In the genomic region with DNA sequence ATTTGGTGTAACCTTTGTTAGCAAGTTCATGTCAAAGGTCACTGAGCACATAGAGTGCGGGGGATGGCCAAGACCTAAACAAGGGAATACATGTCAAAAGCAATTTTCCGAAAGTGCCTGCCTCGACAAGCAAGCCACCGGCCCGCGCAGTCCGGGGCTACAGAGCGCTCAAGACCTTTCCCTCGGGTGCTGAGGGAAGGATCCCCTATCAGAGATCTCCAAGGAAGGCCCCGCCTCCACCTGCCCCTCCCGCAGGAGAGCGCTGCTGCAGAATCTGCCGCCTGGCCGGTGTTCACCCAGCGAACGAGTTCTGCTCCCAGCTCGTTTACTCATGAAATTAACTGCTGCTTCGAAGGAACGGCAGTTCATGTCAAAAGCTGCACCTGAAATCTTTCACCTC, we compare ENCODE assay signal across 16 cellular contexts.
DNase-seq lines count a peak whose midpoint lies in the region; ATAC-seq, FAIRE-seq and TF ChIP-seq lines count a peak whose summit lies in the region.
"Had no signal": no experiment of that assay in that cellular context is flagged by ENCODE, and none has a peak within 500 bp of the region (broad histone marks: within the 10 kb centered on the region; RNA-seq: fewer than 3 reads in every experiment).

No MANE protein-coding gene starts in this region.

- CTCF ChIA-PET in HEK293 (lab: Yijun Ruan, JAX): interaction anchor here (0.6 to 1.4 kb wide), 3 partner anchors 18 to 39 kb away, joined by 3 to 6 read pairs (median 3); no protein-coding TSS in a partner anchor
- CTCF ChIA-PET in K562 (lab: Yijun Ruan, JAX; ENCODE audit: low intra/inter-chr PET ratio): no interaction called here

- TF ChIP-seq CTCF in HEK293 (tag by site-specific recombination; IDR thresholded peaks at IDR 0.05) (no peak), K562 (IDR thresholded peaks at IDR 0.05 in 2 of 3, conservative IDR thresholded peaks at IDR 0.05 in 1 of 3; ENCODE audit: insufficient read depth in 2 of 3, low read depth in 1 of 3, low read length in 3 of 3) (no peak)

- intact Hi-C loops in K562 (cut with micrococcal nuclease): no loop called here

- H3K4me1 ChIP-seq in BLaER1 treated with 17β-estradiol and CSF1 and Interleukin-3, amounts not matched to agents 10 nM and 100 nM: peaks cover 0 to 23% (median 19%) of the 10 kb centered on the region in 10 experiments; a peak in 14 of 20 replicates
- H3K4me1 ChIP-seq in HEK293 (ENCODE audit: control insufficient read depth, insufficient read depth, low read length): peaks cover 3% of the 10 kb centered on the region; the same call in 1 of the 2 replicates
- peaks cover 0 to 4% of the 10 kb centered on the region in 2 experiments; a peak in 2 of 5 replicates for H3K4me1 ChIP-seq in K562 (replicated peaks in 1 of 2; ENCODE audit: control insufficient read depth in 2 of 2, insufficient read depth in 2 of 2, low read length in 2 of 2)
- H3K4me1 ChIP-seq: psoas muscle had no signal

- TF ChIP-seq EP300 in K562 (IDR thresholded peaks at IDR 0.05; ENCODE audit: low read length): no peak

- POLR2A ChIA-PET in HEK293 (lab: Yijun Ruan, JAX) (no interaction called here), K562 (lab: Yijun Ruan, JAX) (interaction anchor here (1.1 kb wide), 1 partner anchor 89 kb away, joined by 3 read pairs; no protein-coding TSS in a partner anchor)

- TF ChIP-seq RAD21 in K562 (CRISPR knock-in tag; conservative IDR thresholded peaks at IDR 0.05 in 1 of 2, IDR thresholded peaks at IDR 0.05 in 1 of 2): no peak

- H2AFZ ChIP-seq in K562 (ENCODE audit: low read depth, low read length): no peak overlapping the region
- H2AFZ ChIP-seq: PC-9 had no signal

- 6% methylated on average over 18 of the region's 19 CpGs for WGBS in K562 (ENCODE audit: insufficient coverage, low coverage, missing lambda C conversion rate)

- in situ Hi-C loops in K562 (cut with MboI): no loop called here

- no peak overlapping the region for H3K9ac ChIP-seq in BLaER1 treated with 17β-estradiol and CSF1 and Interleukin-3, amounts not matched to agents 10 nM and 100 nM
- H3K9ac ChIP-seq in K562 (ENCODE audit: insufficient read depth in 1 of 2, low read depth in 2 of 2, low read length in 2 of 2): no peak overlapping the region

- H3K4me3 ChIP-seq in BLaER1 treated with 17β-estradiol and CSF1 and Interleukin-3, amounts not matched to agents 10 nM and 100 nM: no peak overlapping the region
- H3K4me3 ChIP-seq in HEK293 (ENCODE audit: low read depth, low read length): no peak overlapping the region
- no peak overlapping the region for H3K4me3 ChIP-seq in K562
- H3K4me3 ChIP-seq: PC-9, psoas muscle had no signal

- no TSS peak for BruUV-seq in K562 (replicated peaks; lab: Mats Ljungman, UMichigan)

- no peaks in the 10 kb centered on the region for H3K79me2 ChIP-seq in K562 (ENCODE audit: control insufficient read depth, insufficient read depth, low read length)

- no peaks in the 10 kb centered on the region for H3K36me3 ChIP-seq in BLaER1 treated with 17β-estradiol and CSF1 and Interleukin-3, amounts not matched to agents 10 nM and 100 nM
- H3K36me3 ChIP-seq in HEK293 (ENCODE audit: control insufficient read depth in 2 of 2, insufficient read depth in 1 of 2, low read length in 2 of 2) (no peaks in the 10 kb centered on the region), K562 (ENCODE audit: control insufficient read depth, insufficient read depth, low read length) (no peaks in the 10 kb centered on the region)

- no peak overlapping the region for H3K27ac ChIP-seq in BLaER1 treated with 17β-estradiol and CSF1 and Interleukin-3, amounts not matched to agents 10 nM and 100 nM
- H3K27ac ChIP-seq in HEK293 (ENCODE audit: extremely low read depth, low read depth, low read length): no peak overlapping the region
- no peak overlapping the region for H3K27ac ChIP-seq in K562 (ENCODE audit: extremely low read depth, low read depth, low read length)
- H3K27ac ChIP-seq: PC-9, psoas muscle had no signal

- peak; percentile 82 for ATAC-seq in K562
- ATAC-seq: psoas muscle had no signal

- no peaks in the 10 kb centered on the region for H3K9me1 ChIP-seq in K562 (ENCODE audit: control insufficient read depth, insufficient read depth, low read length)

- peak overlapping the region in 9 of 11 experiments; percentile 17 to 55 (median 35); a peak in 11 of 22 replicates for H3K4me2 ChIP-seq in BLaER1 treated with 17β-estradiol and CSF1 and Interleukin-3, amounts not matched to agents 10 nM and 100 nM
- no peak overlapping the region for H3K4me2 ChIP-seq in K562 (ENCODE audit: insufficient read depth, low read length)
- H3K4me2 ChIP-seq: PC-9 had no signal

- no peak for TF ChIP-seq POLR2A in K562 (conservative IDR thresholded peaks at IDR 0.05)

- no peaks in the 10 kb centered on the region for H3K9me3 ChIP-seq in BLaER1 treated with 17β-estradiol and CSF1 and Interleukin-3, amounts not matched to agents 10 nM and 100 nM (replicated peaks in 1 of 11)
- H3K9me3 ChIP-seq in HEK293 (ENCODE audit: control insufficient read depth, insufficient read depth, low read depth, low read length) (no peaks in the 10 kb centered on the region), K562 (replicated peaks; ENCODE audit: control insufficient read depth, insufficient read depth, low read depth, low read length) (no peaks in the 10 kb centered on the region)
- H3K9me3 ChIP-seq: psoas muscle had no signal

- H3K27me3 ChIP-seq in BLaER1 treated with 17β-estradiol and CSF1 and Interleukin-3, amounts not matched to agents 10 nM and 100 nM: peaks cover 17 to 32% (median 28%) of the 10 kb centered on the region in 11 experiments
- peaks cover 12 to 28% of the 10 kb centered on the region in 2 experiments for H3K27me3 ChIP-seq in K562 (ENCODE audit: control insufficient read depth in 2 of 2, insufficient read depth in 2 of 2, low read length in 2 of 2)

- FAIRE-seq in K562 (lab: Jason Lieb, UNC): no peak
- FAIRE-seq: colon, GM12892 had no signal

- no peaks in the 10 kb centered on the region for H4K20me1 ChIP-seq in BLaER1 treated with 17β-estradiol and CSF1 and Interleukin-3, amounts not matched to agents 10 nM and 100 nM
- H4K20me1 ChIP-seq in K562 (replicated peaks; ENCODE audit: control insufficient read depth, insufficient read depth, low read length): no peaks in the 10 kb centered on the region; the same call in 1 of the 2 replicates

- peak; percentile 15 to 54 (median 38) for DNase-seq in K562 (ENCODE audit: extremely low read depth in 1 of 4, low spot score in 3 of 4)
- peak; percentile 78 for DNase-seq in left kidney (ENCODE audit: low read depth, low spot score)
- no peak for DNase-seq in LoVo (ENCODE audit: low spot score)
- DNase-seq in hippocampal formation (lab: John Stamatoyannopoulos, UW): no peak
- no peak for DNase-seq in GDM1 (lab: John Stamatoyannopoulos, UW)
- DNase-seq in stimulated activated CD4-positive, alpha-beta T cell treated with anti-CD3 and anti-CD28 coated beads, Interleukin-2, amount 100 ng/mL, for 48 hours: no peak
- DNase-seq: activated CD4-positive, CD25-positive, alpha-beta regulatory T cell treated with anti-CD3 and anti-CD28 coated beads, Interleukin-2, amount 50 U/mL, for 72 hours; NCI-H2171; psoas muscle; stimulated activated CD4-positive, alpha-beta T cell treated with anti-CD3 and anti-CD28 coated beads, Interleukin-1b, Interleukin-23, amount 100 ng/mL, for 48 hours; T-helper 1 cell had no signal

TF ChIP-seq in HEK293, 187 proteins besides CTCF, POLR2A, EP300 and RAD21 (continues in another document):
- TF ChIP-seq ZBTB17 (tag by site-specific recombination; IDR thresholded peaks at IDR 0.05): peak; percentile 84
- no peak for TF ChIP-seq ZFP41 (tag by site-specific recombination; IDR thresholded peaks at IDR 0.05; ENCODE audit: borderline replicate concordance)
- TF ChIP-seq ZNF596 (tag by site-specific recombination; IDR thresholded peaks at IDR 0.05): peak; percentile 17; the same call in 1 of the 2 replicates
- TF ChIP-seq, protein P1, sequence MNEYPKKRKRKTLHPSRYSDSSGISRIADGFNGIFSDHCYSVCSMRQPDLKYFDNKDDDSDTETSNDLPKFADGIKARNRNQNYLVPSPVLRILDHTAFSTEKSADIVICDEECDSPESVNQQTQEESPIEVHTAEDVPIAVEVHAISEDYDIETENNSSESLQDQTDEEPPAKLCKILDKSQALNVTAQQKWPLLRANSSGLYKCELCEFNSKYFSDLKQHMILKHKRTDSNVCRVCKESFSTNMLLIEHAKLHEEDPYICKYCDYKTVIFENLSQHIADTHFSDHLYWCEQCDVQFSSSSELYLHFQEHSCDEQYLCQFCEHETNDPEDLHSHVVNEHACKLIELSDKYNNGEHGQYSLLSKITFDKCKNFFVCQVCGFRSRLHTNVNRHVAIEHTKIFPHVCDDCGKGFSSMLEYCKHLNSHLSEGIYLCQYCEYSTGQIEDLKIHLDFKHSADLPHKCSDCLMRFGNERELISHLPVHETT (tag by site-specific recombination; IDR thresholded peaks at IDR 0.05): no peak
- peak; percentile 42 for TF ChIP-seq ZNF335 (tag by site-specific recombination; conservative IDR thresholded peaks at IDR 0.05)
- TF ChIP-seq ZNF561 (tag by site-specific recombination; IDR thresholded peaks at IDR 0.05; ENCODE audit: borderline replicate concordance): no peak; the same call in 1 of the 2 replicates
- peak; percentile 73 for TF ChIP-seq ZNF10 (tag by site-specific recombination; IDR thresholded peaks at IDR 0.05)

TF ChIP-seq in K562, 482 proteins besides CTCF, POLR2A, EP300 and RAD21:
- 0 out of 2 replicates have a peak, but pooled peaks have one; percentile 22 for TF ChIP-seq NR2C1 (IDR thresholded peaks at IDR 0.05)
- TF ChIP-seq NR2C1 (tag; IDR thresholded peaks at IDR 0.05): peak; percentile 21; the same call in 1 of the 2 replicates
- peak; percentile 80 for TF ChIP-seq ZNF134 (CRISPR knock-in tag; conservative IDR thresholded peaks at IDR 0.05)
- no peak for TF ChIP-seq NR2C2 (CRISPR knock-in tag; IDR thresholded peaks at IDR 0.05)
- TF ChIP-seq NR2C2 (tag; IDR thresholded peaks at IDR 0.05): peak; percentile 28; the same call in 1 of the 2 replicates
- no peak for TF ChIP-seq ZNF3 (CRISPR knock-in tag; IDR thresholded peaks at IDR 0.05)
- TF ChIP-seq MAZ (CRISPR knock-in tag; conservative IDR thresholded peaks at IDR 0.05 in 1 of 2, IDR thresholded peaks at IDR 0.05 in 1 of 2): 0 out of 4 replicates have a peak, but pooled peaks of 1 of the 2 experiments have one; percentile 33

Comparison
In these comparisons a context has a peak if more than half of its experiments do, and no peak if none do; other contexts are left out.
1. DNase-seq: peak in K562 (4 of 4) and left kidney (single experiment); none in LoVo (single experiment), hippocampal formation (0 of 2), GDM1 (single experiment) and stimulated activated CD4-positive, alpha-beta T cell treated with anti-CD3 and anti-CD28 coated beads, Interleukin-2, amount 100 ng/mL, for 48 hours (0 of 2).